8 cellular contexts compared by ENCODE assay signal in genomic region chr6:85644374-85644762, GRCh38. TPM values are rescaled to one million over a fixed set of nuclear protein-coding genes. Genes with fewer than 3 reads are reported as not detected.
DNase-seq lines count a peak whose midpoint lies in the region; TF ChIP-seq lines count a peak whose summit lies in the region.

No MANE protein-coding gene starts in this region.

- BruUV-seq in OCI-LY7 (replicated peaks; lab: Mats Ljungman, UMichigan): TSS peak; percentile 96

- H3K79me2 ChIP-seq in OCI-LY7 (ENCODE audit: insufficient read depth, low read depth, low read length): peaks cover 37% of the 10 kb centered on the region

- H3K4me3 ChIP-seq in GM06990 (replicated peaks; ENCODE audit: low read depth, low read length) (peak overlapping the region; percentile 100), OCI-LY7 (ENCODE audit: low read depth, low read length, poor library complexity, severe bottlenecking) (peak overlapping the region; percentile 74), prostate gland (peak overlapping the region; percentile 79 to 99)

- peak overlapping the region; percentile 77 for H3K4me2 ChIP-seq in OCI-LY7 (ENCODE audit: low read length)

- 0% methylated on average over 4 of the region's 4 CpGs for WGBS in prostate gland

- intact Hi-C loops in OCI-LY7 (cut with micrococcal nuclease; ENCODE audit: unreplicated experiment): no loop called here
- intact Hi-C loops in prostate gland (cut with DNase I): loop anchor here (10.0 kb wide), 1 partner anchor 190 kb away; the partner anchor contains the start of gene NT5E

- POLR2A ChIA-PET in OCI-LY7 (lab: Charles Lee): interaction anchor here (0.7 to 12.7 kb wide), 15 partner anchors 8 to 1785 kb away, joined by 3 to 362 read pairs (median 4); partner anchors contain the start of genes CYB5R4 and SNX14

- H2AFZ ChIP-seq in OCI-LY7 (ENCODE audit: low read length): peak overlapping the region; percentile 42; the same call in 1 of the 2 replicates

- CTCF ChIA-PET in OCI-LY7 (lab: Charles Lee; ENCODE audit: unreplicated experiment): no interaction called here

- no peaks in the 10 kb centered on the region for H3K27me3 ChIP-seq in GM06990 (replicated peaks; ENCODE audit: control insufficient read depth, insufficient read depth, low read length)
- no peaks in the 10 kb centered on the region for H3K27me3 ChIP-seq in prostate gland (replicated peaks; ENCODE audit: insufficient read depth)

- no peak for TF ChIP-seq POLR2A in prostate gland (IDR thresholded peaks at IDR 0.05)

- H3K36me3 ChIP-seq in GM06990 (ENCODE audit: control insufficient read depth, insufficient read depth, low read length) (no peaks in the 10 kb centered on the region; the same call in 1 of the 2 replicates), OCI-LY7 (ENCODE audit: insufficient read depth, low read length) (peaks cover 35% of the 10 kb centered on the region), prostate gland (no peaks in the 10 kb centered on the region)

- DNase-seq in GM06990 (ENCODE audit: extremely low read depth, insufficient read length) (no peak), OCI-LY7 (ENCODE audit: low spot score) (no peak), epithelial cell of prostate (ENCODE audit: low read depth, low spot score) (no peak), prostate gland (ENCODE audit: low spot score) (peak; percentile 7), T-helper 9 cell (no peak), mucosa of gallbladder (ENCODE audit: low spot score) (no peak), NCI-H2196 (lab: John Stamatoyannopoulos, UW; ENCODE audit: unreplicated experiment) (no peak), D341Med (ENCODE audit: low spot score) (no peak)

- H3K27ac ChIP-seq in OCI-LY7 (ENCODE audit: low read depth, low read length, poor library complexity, severe bottlenecking) (peak overlapping the region; percentile 90), epithelial cell of prostate (peak overlapping the region; percentile 99), prostate gland (peak overlapping the region; percentile 95 to 100)

- H3K9me2 ChIP-seq in OCI-LY7 (ENCODE audit: insufficient read depth, low read length): no peaks in the 10 kb centered on the region

- H3K4me1 ChIP-seq in OCI-LY7 (ENCODE audit: insufficient read depth, low read length, poor library complexity, severe bottlenecking) (peaks cover 31% of the 10 kb centered on the region), prostate gland (replicated peaks) (peaks cover 6% of the 10 kb centered on the region)

- TF ChIP-seq CTCF in GM06990 (IDR thresholded peaks at IDR 0.05; ENCODE audit: insufficient read depth, low read length, poor library complexity, severe bottlenecking): no peak
- TF ChIP-seq CTCF in OCI-LY7 (conservative IDR thresholded peaks at IDR 0.05; ENCODE audit: low read length): 0 out of 2 replicates have a peak, but pooled peaks have one; percentile 5
- TF ChIP-seq CTCF in prostate gland (IDR thresholded peaks at IDR 0.05): no peak

- H3K9me3 ChIP-seq in OCI-LY7 (ENCODE audit: low read length) (peaks cover 12% of the 10 kb centered on the region; the same call in 1 of the 2 replicates), prostate gland (no peaks in the 10 kb centered on the region)

- peaks cover 25% of the 10 kb centered on the region for H4K20me1 ChIP-seq in OCI-LY7 (ENCODE audit: insufficient read depth, low read length)

RNA-seq across cellular contexts. Expression of gene SYNCRIP, which starts 1.7 kb away (rescaled TPM):
- 73.5 and 80.9 TPM in 2 replicates for total RNA-seq in OCI-LY7 (2014; rRNA removed; shearing (Covaris generic))
- total RNA-seq in OCI-LY7 (2022) (167 and 188 TPM in 2 replicates), prostate gland (10 to 100 TPM; 46.1 to 49.7 TPM), mucosa of gallbladder (63.8 TPM)

RNA-seq across cellular contexts. Expression of gene SNX14, which starts 50.7 kb away (rescaled TPM):
- 73.4 and 86.0 TPM in 2 replicates for total RNA-seq in OCI-LY7 (2014; rRNA removed; shearing (Covaris generic))
- 70.1 and 75.3 TPM in 2 replicates for total RNA-seq in OCI-LY7 (2022)
- total RNA-seq in prostate gland: 10 to 100 TPM; 40.7 to 67.2 TPM
- 80.1 TPM for total RNA-seq in mucosa of gallbladder
